8 cellular contexts compared by ENCODE assay signal in the genomic region with DNA sequence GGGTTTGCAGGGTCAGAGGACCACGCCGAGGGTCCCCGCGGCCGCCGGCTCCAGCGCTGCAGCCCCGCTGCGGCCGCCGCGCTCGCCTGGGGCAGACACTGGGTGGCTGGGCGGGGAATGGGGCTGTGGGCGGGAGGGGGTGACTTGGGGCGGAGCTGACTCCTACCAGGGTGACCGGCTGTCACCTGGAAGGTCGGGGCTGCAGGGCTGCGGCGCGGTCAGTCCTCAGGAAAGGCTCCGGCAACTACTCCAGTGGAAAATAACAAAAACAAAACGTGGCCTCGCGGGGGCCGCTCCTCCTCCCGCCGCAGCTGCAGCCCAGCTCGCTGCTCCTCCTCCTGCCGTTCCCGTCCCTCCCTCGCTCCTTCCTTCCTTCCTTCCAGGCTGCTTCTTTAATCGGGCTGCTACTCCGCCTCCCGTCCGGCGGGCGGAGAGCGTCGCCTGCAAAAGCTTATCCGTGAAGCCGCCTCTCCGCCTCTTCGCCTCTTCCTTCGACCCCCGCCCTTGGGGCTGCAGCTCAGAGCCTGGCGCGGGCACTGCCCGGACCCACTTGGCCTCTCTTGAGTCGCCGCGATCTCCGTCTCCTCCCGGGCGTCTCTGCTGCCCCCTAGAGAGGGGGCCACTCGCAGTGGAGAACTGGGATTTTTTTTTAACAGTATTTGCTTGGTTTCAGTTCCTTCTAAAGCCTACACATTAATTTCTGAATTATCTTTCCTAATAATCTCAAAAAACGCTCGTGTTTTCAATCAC. TPM values are rescaled to one million over a fixed set of nuclear protein-coding genes. Genes with fewer than 3 reads are reported as not detected.
A peak's percentile ranks its signal among the peaks of the same experiment; 100 is the strongest.
DNase-seq lines count a peak whose midpoint lies in the region; ATAC-seq and TF ChIP-seq lines count a peak whose summit lies in the region.

A gene with protein sequence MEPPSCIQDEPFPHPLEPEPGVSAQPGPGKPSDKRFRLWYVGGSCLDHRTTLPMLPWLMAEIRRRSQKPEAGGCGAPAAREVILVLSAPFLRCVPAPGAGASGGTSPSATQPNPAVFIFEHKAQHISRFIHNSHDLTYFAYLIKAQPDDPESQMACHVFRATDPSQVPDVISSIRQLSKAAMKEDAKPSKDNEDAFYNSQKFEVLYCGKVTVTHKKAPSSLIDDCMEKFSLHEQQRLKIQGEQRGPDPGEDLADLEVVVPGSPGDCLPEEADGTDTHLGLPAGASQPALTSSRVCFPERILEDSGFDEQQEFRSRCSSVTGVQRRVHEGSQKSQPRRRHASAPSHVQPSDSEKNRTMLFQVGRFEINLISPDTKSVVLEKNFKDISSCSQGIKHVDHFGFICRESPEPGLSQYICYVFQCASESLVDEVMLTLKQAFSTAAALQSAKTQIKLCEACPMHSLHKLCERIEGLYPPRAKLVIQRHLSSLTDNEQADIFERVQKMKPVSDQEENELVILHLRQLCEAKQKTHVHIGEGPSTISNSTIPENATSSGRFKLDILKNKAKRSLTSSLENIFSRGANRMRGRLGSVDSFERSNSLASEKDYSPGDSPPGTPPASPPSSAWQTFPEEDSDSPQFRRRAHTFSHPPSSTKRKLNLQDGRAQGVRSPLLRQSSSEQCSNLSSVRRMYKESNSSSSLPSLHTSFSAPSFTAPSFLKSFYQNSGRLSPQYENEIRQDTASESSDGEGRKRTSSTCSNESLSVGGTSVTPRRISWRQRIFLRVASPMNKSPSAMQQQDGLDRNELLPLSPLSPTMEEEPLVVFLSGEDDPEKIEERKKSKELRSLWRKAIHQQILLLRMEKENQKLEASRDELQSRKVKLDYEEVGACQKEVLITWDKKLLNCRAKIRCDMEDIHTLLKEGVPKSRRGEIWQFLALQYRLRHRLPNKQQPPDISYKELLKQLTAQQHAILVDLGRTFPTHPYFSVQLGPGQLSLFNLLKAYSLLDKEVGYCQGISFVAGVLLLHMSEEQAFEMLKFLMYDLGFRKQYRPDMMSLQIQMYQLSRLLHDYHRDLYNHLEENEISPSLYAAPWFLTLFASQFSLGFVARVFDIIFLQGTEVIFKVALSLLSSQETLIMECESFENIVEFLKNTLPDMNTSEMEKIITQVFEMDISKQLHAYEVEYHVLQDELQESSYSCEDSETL (N-terminal part only) (minus strand): TSS at position 100 of the 750 bp plus-strand sequence. CDS start 402 bp downstream, outside the sequence.

- peak within 1 kb of the TSS; percentile 93 for H3K4me3 Mint-ChIP-seq in activated T-cell treated with anti-CD3 and anti-CD28 coated beads, Interleukin-2, amount 50 U/mL, for 4 hours
- peak within 1 kb of the TSS; percentile 93 for H3K4me3 Mint-ChIP-seq in stimulated activated naive CD8-positive, alpha-beta T cell treated with anti-CD3 and anti-CD28 coated beads, Interleukin-15, amount 100 ng/mL, for 72 hours

- H3K4me3 ChIP-seq in OCI-LY3 (ENCODE audit: low read length) (peak within 1 kb of the TSS; percentile 81), esophagus squamous epithelium (peak within 1 kb of the TSS; percentile 73 to 97 (median 86)), mucosa of stomach (ENCODE audit: low read length) (peak within 1 kb of the TSS; percentile 90)

- no peaks in the 10 kb centered on the region for H3K36me3 Mint-ChIP-seq in activated T-cell treated with anti-CD3 and anti-CD28 coated beads, Interleukin-2, amount 50 U/mL, for 4 hours (ENCODE audit: insufficient read depth)

- H3K27ac ChIP-seq in OCI-LY3 (ENCODE audit: low read length) = peak within 1 kb of the TSS; percentile 65
- H3K27ac ChIP-seq in esophagus squamous epithelium = peak within 1 kb of the TSS; percentile 79 to 85 (median 84)

- H3K9me3 ChIP-seq in OCI-LY3 (ENCODE audit: insufficient read depth, low read length) = no peaks in the 10 kb centered on the region
- H3K9me3 ChIP-seq in esophagus squamous epithelium = no peaks in the 10 kb centered on the region
- H3K9me3 ChIP-seq in mucosa of stomach (ENCODE audit: control insufficient read depth, low read length) = no peaks in the 10 kb centered on the region

- no peaks in the 10 kb centered on the region for H3K79me2 ChIP-seq in OCI-LY3 (ENCODE audit: low read length)

- H4K20me1 ChIP-seq in OCI-LY3 (ENCODE audit: insufficient read depth, low read length) = no peaks in the 10 kb centered on the region

- TF ChIP-seq POLR2A in esophagus squamous epithelium (IDR thresholded peaks at IDR 0.05) = no peak

- H3K36me3 ChIP-seq in OCI-LY3 (replicated peaks; ENCODE audit: low read depth, low read length) (no peaks in the 10 kb centered on the region), esophagus squamous epithelium (no peaks in the 10 kb centered on the region), mucosa of stomach (ENCODE audit: control insufficient read depth, insufficient read depth, low read length) (no peaks in the 10 kb centered on the region)

- H2AFZ ChIP-seq in OCI-LY3 (ENCODE audit: low read depth, low read length) = peak within 1 kb of the TSS; percentile 85

- 0 to 1% methylated on average over 35 to 41 of the region's 58 CpGs for WGBS in esophagus squamous epithelium, 2 donors

- H3K4me2 ChIP-seq in OCI-LY3 (ENCODE audit: low read length) = peak within 1 kb of the TSS; percentile 69

- peaks cover 63% of the 10 kb centered on the region for H3K27me3 Mint-ChIP-seq in activated T-cell treated with anti-CD3 and anti-CD28 coated beads, Interleukin-2, amount 50 U/mL, for 4 hours (ENCODE audit: low read depth)
- peaks cover 63% of the 10 kb centered on the region for H3K27me3 Mint-ChIP-seq in stimulated activated naive CD8-positive, alpha-beta T cell treated with anti-CD3 and anti-CD28 coated beads, Interleukin-15, amount 100 ng/mL, for 72 hours

- peaks cover 19% of the 10 kb centered on the region for H3K4me1 Mint-ChIP-seq in activated T-cell treated with anti-CD3 and anti-CD28 coated beads, Interleukin-2, amount 50 U/mL, for 4 hours (ENCODE audit: low read depth)
- peaks cover 39% of the 10 kb centered on the region for H3K4me1 Mint-ChIP-seq in stimulated activated naive CD8-positive, alpha-beta T cell treated with anti-CD3 and anti-CD28 coated beads, Interleukin-15, amount 100 ng/mL, for 72 hours

- peaks cover 22% of the 10 kb centered on the region for H3K4me1 ChIP-seq in OCI-LY3 (ENCODE audit: low read length)
- H3K4me1 ChIP-seq in esophagus squamous epithelium = peaks cover 0 to 43% (median 3%) of the 10 kb centered on the region in 3 donors
- no peaks in the 10 kb centered on the region for H3K4me1 ChIP-seq in mucosa of stomach (ENCODE audit: control insufficient read depth, insufficient read depth, low read length)

- TF ChIP-seq CTCF in OCI-LY3 (IDR thresholded peaks at IDR 0.05; ENCODE audit: low read depth, low read length) (peak; percentile 96), esophagus squamous epithelium (IDR thresholded peaks at IDR 0.05) (peak; percentile 69 to 82 (median 76))

- H3K27me3 ChIP-seq in OCI-LY3 (ENCODE audit: low read depth, low read length) = peaks cover 50% of the 10 kb centered on the region
- H3K27me3 ChIP-seq in esophagus squamous epithelium = no peaks in the 10 kb centered on the region
- no peaks in the 10 kb centered on the region for H3K27me3 ChIP-seq in mucosa of stomach (ENCODE audit: control insufficient read depth, insufficient read depth, low read length)

- H3K9me3 Mint-ChIP-seq in activated T-cell treated with anti-CD3 and anti-CD28 coated beads, Interleukin-2, amount 50 U/mL, for 4 hours = no peaks in the 10 kb centered on the region
- H3K9me3 Mint-ChIP-seq in stimulated activated naive CD8-positive, alpha-beta T cell treated with anti-CD3 and anti-CD28 coated beads, Interleukin-15, amount 100 ng/mL, for 72 hours = no peaks in the 10 kb centered on the region

- peak; percentile 73 for ATAC-seq in GM21447 (IDR thresholded peaks at IDR 0.05; ENCODE audit: unreplicated experiment)
- ATAC-seq in activated T-cell treated with anti-CD3 and anti-CD28 coated beads, Interleukin-2, amount 50 U/mL, for 4 hours = peak; percentile 60 to 63
- peak; percentile 81 for ATAC-seq in stimulated activated naive CD8-positive, alpha-beta T cell treated with anti-CD3 and anti-CD28 coated beads, Interleukin-15, amount 100 ng/mL, for 72 hours

- peak; percentile 84 for DNase-seq in DMS53 (lab: John Stamatoyannopoulos, UW)
- peak in 75 of 76 experiments; percentile 43 to 91 (median 81) for DNase-seq in HUDEP-2 (lab: John Stamatoyannopoulos, UW; ENCODE audit: unreplicated experiment in 76 of 76)
- peak; percentile 37 for DNase-seq in activated T-cell treated with anti-CD3 and anti-CD28 coated beads, Interleukin-2, amount 50 U/mL, for 4 hours
- peak; percentile 22 for DNase-seq in esophagus squamous epithelium (lab: John Stamatoyannopoulos, UW)
- peak; percentile 71 to 72 for DNase-seq in stimulated activated naive CD8-positive, alpha-beta T cell treated with anti-CD3 and anti-CD28 coated beads, Interleukin-15, amount 100 ng/mL, for 72 hours

- H3K9ac ChIP-seq in OCI-LY3 (ENCODE audit: low read length) = peak within 1 kb of the TSS; percentile 67
- H3K9ac ChIP-seq in mucosa of stomach (ENCODE audit: low read length) = peak within 1 kb of the TSS; percentile 70

- intact Hi-C loops in esophagus squamous epithelium (cut with DNase I) = loop anchor here (5.0 kb wide), 2 partner anchors 65 to 110 kb away; partner anchors contain the start of gene UCHL3

- H3K27ac Mint-ChIP-seq in stimulated activated naive CD8-positive, alpha-beta T cell treated with anti-CD3 and anti-CD28 coated beads, Interleukin-15, amount 100 ng/mL, for 72 hours = peak within 1 kb of the TSS; percentile 12 to 21

RNA-seq across cellular contexts. Expression of the gene that starts here (rescaled TPM):
- 10 to 100 TPM; 25.1 to 35.1 (median 30.0) TPM for total RNA-seq in activated T-cell treated with anti-CD3 and anti-CD28 coated beads, Interleukin-2, amount 50 U/mL, for 4 hours
- 10 to 100 TPM; 14.9 to 20.8 (median 16.6) TPM for total RNA-seq in esophagus squamous epithelium

Comparison
In these comparisons a context has a peak if more than half of its experiments do, and no peak if none do; other contexts are left out.
1. Peak in every context shown above with its lines: DNase-seq, ATAC-seq, H3K4me3 ChIP-seq and H3K27ac ChIP-seq.
2. DNase-seq: peak in every context shown above with its lines; median percentile 84 in DMS53; 81 in HUDEP-2; 72 in stimulated activated naive CD8-positive, alpha-beta T cell treated with anti-CD3 and anti-CD28 coated beads, Interleukin-15, amount 100 ng/mL, for 72 hours; 37 in activated T-cell treated with anti-CD3 and anti-CD28 coated beads, Interleukin-2, amount 50 U/mL, for 4 hours; 22 in esophagus squamous epithelium.